In genomic region chr17:17509601-17510425, GRCh38 we compare ENCODE assay signal across 1 cellular context.
TF ChIP-seq lines count a peak whose summit lies in the region.

No MANE protein-coding gene starts in this region.

TF ChIP-seq in GM23338, 12 proteins besides CTCF, POLR2A, EP300 and RAD21 (continued from another document):
- TF ChIP-seq ZNF462 (CRISPR knock-in tag; IDR thresholded peaks at IDR 0.05) (no peak), CREB1 (CRISPR knock-in tag; IDR thresholded peaks at IDR 0.05; ENCODE audit: low read depth) (no peak), REST (IDR thresholded peaks at IDR 0.05; ENCODE audit: unreplicated experiment) (no peak), JUNB (IDR thresholded peaks at IDR 0.05; ENCODE audit: unreplicated experiment) (no peak), NANOG (IDR thresholded peaks at IDR 0.05; ENCODE audit: borderline replicate concordance) (no peak), EZH2 (IDR thresholded peaks at IDR 0.05; ENCODE audit: low read depth, unreplicated experiment) (no peak)
